ENCODE assay signal across 7 cellular contexts in genomic region chr7:652116-652659, GRCh38.
DNase-seq lines count a peak whose midpoint lies in the region; ATAC-seq lines count a peak whose summit lies in the region.
"Not testable (repeated sequence)": the region's sequence is repeated elsewhere in the genome, so short reads cannot be mapped to it uniquely, and the experiment has no call there.

No MANE protein-coding gene starts in this region.

- not testable (repeated sequence) for H3K9me3 ChIP-seq in CD8-positive, alpha-beta memory T cell (ENCODE audit: low read length)
- peaks cover 13% of the 10 kb centered on the region for H3K9me3 ChIP-seq in T-helper 17 cell (ENCODE audit: control insufficient read depth, low read length, poor library complexity, severe bottlenecking)

- H3K27me3 ChIP-seq in CD8-positive, alpha-beta memory T cell (ENCODE audit: insufficient read depth, low read length, poor library complexity, severe bottlenecking) = not testable (repeated sequence)

- H3K27ac ChIP-seq in CD8-positive, alpha-beta memory T cell (ENCODE audit: low read depth, low read length) = peak overlapping the region; percentile 38

- POLR2A ChIA-PET in CD8-positive, alpha-beta memory T cell (lab: Charles Lee); activated CD4-positive, alpha-beta memory T cell treated with anti-CD3 and anti-CD28 coated beads for 36 hours (lab: Charles Lee): not testable (repeated sequence)

- peak overlapping the region in 2 of 8 donors; percentile 31 to 38 for H3K27ac Mint-ChIP-seq in CD8-positive, alpha-beta memory T cell
- H3K27ac Mint-ChIP-seq in T-helper 17 cell = not testable (repeated sequence)
- peak overlapping the region; percentile 69 for H3K27ac Mint-ChIP-seq in activated CD4-positive, alpha-beta memory T cell treated with anti-CD3 and anti-CD28 coated beads for 36 hours
- H3K27ac Mint-ChIP-seq in activated T-helper 17 cell treated with anti-CD3 and anti-CD28 coated beads, Interleukin-2, amount 50 U/mL, for 72 hours = peak overlapping the region; percentile 36
- peak overlapping the region; percentile 68 for H3K27ac Mint-ChIP-seq in central memory CD8-positive, alpha-beta T cell (ENCODE audit: low read depth)

- H3K4me3 Mint-ChIP-seq in CD8-positive, alpha-beta memory T cell; activated CD4-positive, alpha-beta memory T cell treated with anti-CD3 and anti-CD28 coated beads for 36 hours; activated T-helper 17 cell treated with anti-CD3 and anti-CD28 coated beads, Interleukin-2, amount 50 U/mL, for 72 hours; central memory CD8-positive, alpha-beta T cell: not testable (repeated sequence)
- peak overlapping the region; percentile 15 for H3K4me3 Mint-ChIP-seq in T-helper 17 cell

- not testable (repeated sequence) for ATAC-seq in T-helper 17 cell; activated T-helper 17 cell treated with anti-CD3 and anti-CD28 coated beads, Interleukin-2, amount 50 U/mL, for 72 hours (replicated peaks); central memory CD8-positive, alpha-beta T cell (replicated peaks; ENCODE audit: extremely low read depth, poor library complexity, severe bottlenecking)

- H3K4me1 ChIP-seq in CD8-positive, alpha-beta memory T cell (ENCODE audit: insufficient read depth, low read length) = not testable (repeated sequence)

- H3K4me1 Mint-ChIP-seq in CD8-positive, alpha-beta memory T cell; T-helper 17 cell; activated CD4-positive, alpha-beta memory T cell treated with anti-CD3 and anti-CD28 coated beads for 36 hours (ENCODE audit: low read depth); activated T-helper 17 cell treated with anti-CD3 and anti-CD28 coated beads, Interleukin-2, amount 50 U/mL, for 72 hours; central memory CD8-positive, alpha-beta T cell: not testable (repeated sequence)

- H3K9me3 Mint-ChIP-seq in CD8-positive, alpha-beta memory T cell; activated CD4-positive, alpha-beta memory T cell treated with anti-CD3 and anti-CD28 coated beads for 36 hours; activated T-helper 17 cell treated with anti-CD3 and anti-CD28 coated beads, Interleukin-2, amount 50 U/mL, for 72 hours; central memory CD8-positive, alpha-beta T cell: not testable (repeated sequence)

- H3K36me3 ChIP-seq in CD8-positive, alpha-beta memory T cell (ENCODE audit: insufficient read depth, low read length) = not testable (repeated sequence)

- H3K4me3 ChIP-seq in CD8-positive, alpha-beta memory T cell (ENCODE audit: low read length) = not testable (repeated sequence)

- H3K27me3 Mint-ChIP-seq in CD8-positive, alpha-beta memory T cell; T-helper 17 cell; activated CD4-positive, alpha-beta memory T cell treated with anti-CD3 and anti-CD28 coated beads for 36 hours; activated T-helper 17 cell treated with anti-CD3 and anti-CD28 coated beads, Interleukin-2, amount 50 U/mL, for 72 hours; central memory CD8-positive, alpha-beta T cell: not testable (repeated sequence)

- CTCF ChIA-PET in CD8-positive, alpha-beta memory T cell (lab: Charles Lee) = not testable (repeated sequence)
- CTCF ChIA-PET in activated CD4-positive, alpha-beta memory T cell treated with anti-CD3 and anti-CD28 coated beads for 36 hours (lab: Charles Lee) = interaction anchor here (0.7 kb wide), 1 partner anchor 34 kb away, joined by 3 read pairs; no protein-coding TSS in a partner anchor

- intact Hi-C loops in activated CD4-positive, alpha-beta memory T cell treated with anti-CD3 and anti-CD28 coated beads for 36 hours (cut with micrococcal nuclease) = not testable (repeated sequence)

- not testable (repeated sequence) for H3K36me3 Mint-ChIP-seq in CD8-positive, alpha-beta memory T cell; T-helper 17 cell (ENCODE audit: low read depth); activated CD4-positive, alpha-beta memory T cell treated with anti-CD3 and anti-CD28 coated beads for 36 hours; activated T-helper 17 cell treated with anti-CD3 and anti-CD28 coated beads, Interleukin-2, amount 50 U/mL, for 72 hours (ENCODE audit: low read depth); central memory CD8-positive, alpha-beta T cell (ENCODE audit: insufficient read depth)

- DNase-seq in CD8-positive, alpha-beta memory T cell = peak in 1 of 5 donors; percentile 10
- DNase-seq in T-helper 17 cell = not testable (repeated sequence)
- peak; percentile 38 for DNase-seq in activated CD4-positive, alpha-beta memory T cell treated with anti-CD3 and anti-CD28 coated beads for 36 hours
- peak; percentile 40 for DNase-seq in activated naive CD4-positive, alpha-beta T cell treated with Interleukin-2 at 50 U/mL for 16 hours
- peak in 1 of 2 donors; percentile 14 for DNase-seq in central memory CD8-positive, alpha-beta T cell (ENCODE audit: low spot score in 2 of 2)
- peak; percentile 45 for DNase-seq in stimulated activated naive CD4-positive, alpha-beta T cell treated with Interleukin-2 at 50 U/mL for 16 hours (lab: John Stamatoyannopoulos, UW)
